34 cellular contexts compared by ENCODE assay signal in the genomic region with DNA sequence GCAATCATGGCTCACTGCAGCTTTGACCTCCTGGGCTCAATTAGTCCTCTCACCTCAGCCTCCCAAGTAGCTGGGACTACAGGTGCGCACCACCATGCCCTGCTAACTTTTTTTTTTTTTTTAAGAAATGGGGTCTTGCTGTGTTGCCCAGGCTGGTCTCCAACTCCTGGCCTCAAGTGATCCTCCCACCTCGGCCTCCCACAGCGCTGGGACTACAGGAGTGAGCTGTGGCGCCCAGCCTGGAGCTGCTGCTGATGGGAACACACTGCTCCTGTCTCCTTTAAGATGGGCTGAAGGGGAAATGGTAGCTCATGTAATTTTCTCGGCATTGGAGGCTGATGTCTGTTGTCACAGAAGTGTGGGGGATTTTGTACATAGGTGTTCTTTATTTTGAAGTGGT.
"Had no signal": no experiment of that assay in that cellular context is flagged by ENCODE, and none has a peak within 500 bp of the region (broad histone marks: within the 10 kb centered on the region; RNA-seq: fewer than 3 reads in every experiment).

No MANE protein-coding gene starts in this region.

- H3K27me3 Mint-ChIP-seq: activated B cell treated with CpG ODN at 0.5 μM for 24 hours; activated CD4-positive, alpha-beta memory T cell treated with anti-CD3 and anti-CD28 coated beads for 36 hours; activated CD4-positive, alpha-beta T cell treated with anti-CD3 and anti-CD28 coated beads, Interleukin-2, amount 10 ng/mL, durations not matched to agents 24 days and 14 days; activated CD8-positive, alpha-beta T cell treated with anti-CD3 and anti-CD28 coated beads for 36 hours; activated naive CD8-positive, alpha-beta T cell treated with anti-CD3 and anti-CD28 coated beads for 36 hours had no signal

- H3K4me1 Mint-ChIP-seq: activated B cell treated with CpG ODN at 0.5 μM for 24 hours; activated CD4-positive, alpha-beta T cell treated with anti-CD3 and anti-CD28 coated beads, Interleukin-2, amount 10 ng/mL, durations not matched to agents 24 days and 14 days; activated naive CD8-positive, alpha-beta T cell treated with anti-CD3 and anti-CD28 coated beads for 36 hours; activated T-helper 17 cell treated with anti-CD3 and anti-CD28 coated beads, Interleukin-2, amount 50 U/mL, for 72 hours had no signal

- DNase-seq: activated B cell treated with CpG ODN at 0.5 μM for 24 hours; activated CD4-positive, alpha-beta memory T cell treated with anti-CD3 and anti-CD28 coated beads for 36 hours; activated CD4-positive, alpha-beta T cell treated with anti-CD3 and anti-CD28 coated beads for 4 hours; activated CD4-positive, alpha-beta T cell treated with anti-CD3 and anti-CD28 coated beads, Interleukin-2, amount 10 ng/mL, durations not matched to agents 24 days and 14 days; activated CD4-positive, alpha-beta T cell treated with anti-CD3 and anti-CD28 coated beads, Interleukin-2, amount 50 U/mL, for 1 hour; activated CD4-positive, alpha-beta T cell treated with anti-CD3 and anti-CD28 coated beads, Interleukin-2, amount 50 U/mL, for 4 hours; activated CD4-positive, CD25-positive, alpha-beta regulatory T cell treated with anti-CD3 and anti-CD28 coated beads, Interleukin-2, amount 50 U/mL, for 72 hours; activated CD8-positive, alpha-beta memory T cell treated with anti-CD3 and anti-CD28 coated beads, Interleukin-2, amount 50 U/mL, for 4 hours; activated CD8-positive, alpha-beta T cell treated with anti-CD3 and anti-CD28 coated beads for 36 hours; activated effector memory CD4-positive, alpha-beta T cell treated with anti-CD3 and anti-CD28 coated beads, Interleukin-2, amount 50 U/mL, for 16 hours; activated gamma-delta T cell treated with Interleukin-2 at 50 U/mL for 16 hours; activated naive CD4-positive, alpha-beta T cell; activated naive CD4-positive, alpha-beta T cell treated with anti-CD3 and anti-CD28 coated beads for 36 hours; activated naive CD4-positive, alpha-beta T cell treated with anti-CD3 and anti-CD28 coated beads, Interleukin-2, amount 50 U/mL, for 16 hours; activated naive CD8-positive, alpha-beta T cell treated with anti-CD3 and anti-CD28 coated beads for 36 hours; activated T-cell treated with anti-CD3 and anti-CD28 coated beads for 4 hours; activated T-cell treated with anti-CD3 and anti-CD28 coated beads, Interleukin-2, amount 50 U/mL, for 1 hour; activated T-cell treated with anti-CD3 and anti-CD28 coated beads, Interleukin-2, amount 50 U/mL, for 4 hours; activated T-cell treated with anti-CD3 and anti-CD28 coated beads, Interleukin-2, amount 50 U/mL, for 72 hours; adrenal gland; amniotic stem cell; aorta; body of pancreas; brain microvascular endothelial cell; central memory CD4-positive, alpha-beta T cell; T-helper 1 cell; T-helper 2 cell; T-helper 9 cell; WERI-Rb-1 had no signal

- H3K36me3 Mint-ChIP-seq: activated CD4-positive, alpha-beta memory T cell treated with anti-CD3 and anti-CD28 coated beads for 36 hours; activated naive CD4-positive, alpha-beta T cell treated with anti-CD3 and anti-CD28 coated beads, Interleukin-2, amount 50 U/mL, for 72 hours; activated naive CD8-positive, alpha-beta T cell treated with anti-CD3 and anti-CD28 coated beads for 36 hours had no signal

- H3K4me3 Mint-ChIP-seq: activated B cell treated with CpG ODN at 0.5 μM for 24 hours; activated CD4-positive, alpha-beta memory T cell treated with anti-CD3 and anti-CD28 coated beads for 36 hours; activated CD4-positive, alpha-beta T cell treated with anti-CD3 and anti-CD28 coated beads, Interleukin-2, amount 10 ng/mL, durations not matched to agents 24 days and 14 days; activated CD8-positive, alpha-beta T cell treated with anti-CD3 and anti-CD28 coated beads for 36 hours; activated naive CD4-positive, alpha-beta T cell treated with anti-CD3 and anti-CD28 coated beads for 36 hours; activated naive CD8-positive, alpha-beta T cell treated with anti-CD3 and anti-CD28 coated beads for 36 hours; activated T-cell treated with anti-CD3 and anti-CD28 coated beads, Interleukin-2, amount 50 U/mL, for 4 hours; activated T-cell treated with anti-CD3 and anti-CD28 coated beads, Interleukin-2, amount 50 U/mL, for 72 hours; activated T-helper 1 cell treated with anti-CD3 and anti-CD28 coated beads, Interleukin-12 subunit alpha, Interleukin-12 subunit beta, Interleukin-2, Interleukin-4 antibody, amounts not matched to agents 30 ng/mL and 10 ng/mL and 1 ng/mL, durations not matched to agents 14 hours and 24 hours and 36 hours; activated T-helper 17 cell treated with anti-CD3 and anti-CD28 coated beads, Interleukin-2, amount 50 U/mL, for 72 hours; T-helper 1 cell treated with Interleukin-12 subunit alpha and Interleukin-12 subunit beta and Interleukin-4 antibody, amounts not matched to agents 30 μg/mL and 1 μg/mL, for 36 hours; T-helper 2 cell treated with Interferon-gamma antibody and Interleukin-4, amounts not matched to agents 5 μg/mL and 100 μg/mL, for 36 hours had no signal

- ATAC-seq: activated CD8-positive, alpha-beta T cell treated with anti-CD3 and anti-CD28 coated beads for 36 hours; activated naive CD4-positive, alpha-beta T cell treated with anti-CD3 and anti-CD28 coated beads, Interleukin-2, amount 50 U/mL, for 72 hours; activated T-cell treated with anti-CD3 and anti-CD28 coated beads, Interleukin-2, amount 50 U/mL, for 4 hours; activated T-cell treated with anti-CD3 and anti-CD28 coated beads, Interleukin-2, amount 50 U/mL, for 72 hours; activated T-helper 17 cell treated with anti-CD3 and anti-CD28 coated beads, Interleukin-2, amount 50 U/mL, for 72 hours; body of pancreas had no signal

- H3K9me3 Mint-ChIP-seq: activated B cell treated with CpG ODN at 0.5 μM for 24 hours; activated CD4-positive, alpha-beta memory T cell treated with anti-CD3 and anti-CD28 coated beads for 36 hours; activated CD4-positive, alpha-beta T cell treated with anti-CD3 and anti-CD28 coated beads, Interleukin-2, amount 10 ng/mL, durations not matched to agents 24 days and 14 days; activated CD8-positive, alpha-beta T cell treated with anti-CD3 and anti-CD28 coated beads for 36 hours; activated naive CD4-positive, alpha-beta T cell treated with anti-CD3 and anti-CD28 coated beads for 36 hours; activated naive CD4-positive, alpha-beta T cell treated with anti-CD3 and anti-CD28 coated beads, Interleukin-2, amount 50 U/mL, for 72 hours; activated naive CD8-positive, alpha-beta T cell treated with anti-CD3 and anti-CD28 coated beads for 36 hours; activated T-cell treated with anti-CD3 and anti-CD28 coated beads, Interleukin-2, amount 50 U/mL, for 4 hours; activated T-cell treated with anti-CD3 and anti-CD28 coated beads, Interleukin-2, amount 50 U/mL, for 72 hours; activated T-helper 1 cell treated with anti-CD3 and anti-CD28 coated beads, Interleukin-12 subunit alpha, Interleukin-12 subunit beta, Interleukin-2, Interleukin-4 antibody, amounts not matched to agents 30 ng/mL and 10 ng/mL and 1 ng/mL, durations not matched to agents 14 hours and 24 hours and 36 hours; activated T-helper 17 cell treated with anti-CD3 and anti-CD28 coated beads, Interleukin-2, amount 50 U/mL, for 72 hours; T-helper 2 cell treated with Interferon-gamma antibody and Interleukin-4, amounts not matched to agents 5 μg/mL and 100 μg/mL, for 36 hours had no signal

- H3K27ac Mint-ChIP-seq: activated B cell treated with CpG ODN at 0.5 μM for 24 hours; activated CD4-positive, alpha-beta memory T cell treated with anti-CD3 and anti-CD28 coated beads for 36 hours; activated CD4-positive, alpha-beta T cell treated with anti-CD3 and anti-CD28 coated beads, Interleukin-2, amount 10 ng/mL, durations not matched to agents 24 days and 14 days; activated CD8-positive, alpha-beta T cell treated with anti-CD3 and anti-CD28 coated beads for 36 hours; activated naive CD4-positive, alpha-beta T cell treated with anti-CD3 and anti-CD28 coated beads for 36 hours; activated naive CD4-positive, alpha-beta T cell treated with anti-CD3 and anti-CD28 coated beads, Interleukin-2, amount 50 U/mL, for 72 hours; activated naive CD8-positive, alpha-beta T cell treated with anti-CD3 and anti-CD28 coated beads for 36 hours; activated T-cell treated with anti-CD3 and anti-CD28 coated beads, Interleukin-2, amount 50 U/mL, for 72 hours; activated T-helper 1 cell treated with anti-CD3 and anti-CD28 coated beads, Interleukin-12 subunit alpha, Interleukin-12 subunit beta, Interleukin-2, Interleukin-4 antibody, amounts not matched to agents 30 ng/mL and 10 ng/mL and 1 ng/mL, durations not matched to agents 14 hours and 24 hours and 36 hours; activated T-helper 17 cell treated with anti-CD3 and anti-CD28 coated beads, Interleukin-2, amount 50 U/mL, for 72 hours; T-helper 1 cell treated with Interleukin-12 subunit alpha and Interleukin-12 subunit beta and Interleukin-4 antibody, amounts not matched to agents 30 μg/mL and 1 μg/mL, for 36 hours; T-helper 2 cell treated with Interferon-gamma antibody and Interleukin-4, amounts not matched to agents 5 μg/mL and 100 μg/mL, for 36 hours had no signal
